ENCODE assay signal across 18 cellular contexts in genomic region chr9:117156150-117156688, GRCh38.
DNase-seq lines count a peak whose midpoint lies in the region; ATAC-seq, FAIRE-seq and TF ChIP-seq lines count a peak whose summit lies in the region.
"Had no signal": no experiment of that assay in that cellular context is flagged by ENCODE, and none has a peak within 500 bp of the region (broad histone marks: within the 10 kb centered on the region; RNA-seq: fewer than 3 reads in every experiment).

No MANE protein-coding gene starts in this region.

- H3K4me3 ChIP-seq in esophagus muscularis mucosa: no peak overlapping the region
- H3K4me3 ChIP-seq: A549, BLaER1 had no signal

- TF ChIP-seq POLR2A in esophagus muscularis mucosa (IDR thresholded peaks at IDR 0.05; ENCODE audit: low read depth) (no peak), GM12892 (IDR thresholded peaks at IDR 0.05; ENCODE audit: low read depth, low read length) (no peak)

- H3K9me3 Mint-ChIP-seq in naive thymus-derived CD8-positive, alpha-beta T cell: peaks cover 0 to 21% (median 2%) of the 10 kb centered on the region in 9 donors

- H3K9me3 ChIP-seq in esophagus muscularis mucosa: no peaks in the 10 kb centered on the region
- H3K9me3 ChIP-seq: A549, BLaER1 had no signal

- no peaks in the 10 kb centered on the region for H3K36me3 Mint-ChIP-seq in naive thymus-derived CD8-positive, alpha-beta T cell
- H3K36me3 Mint-ChIP-seq: CD4-positive, alpha-beta memory T cell had no signal

- no peaks in the 10 kb centered on the region for H3K4me1 ChIP-seq in esophagus muscularis mucosa
- H3K4me1 ChIP-seq: A549 had no signal

- WGBS in esophagus muscularis mucosa: 76% methylated on average over 2 of the region's 2 CpGs

- no peaks in the 10 kb centered on the region for H3K27me3 Mint-ChIP-seq in naive thymus-derived CD8-positive, alpha-beta T cell
- H3K27me3 Mint-ChIP-seq: CD4-positive, alpha-beta memory T cell; T-helper 17 cell had no signal

- FAIRE-seq in GM12892 (lab: Jason Lieb, UNC): no peak
- FAIRE-seq: A549, H54, HepG2, RCC 7860 had no signal

- no peaks in the 10 kb centered on the region for H3K27me3 ChIP-seq in esophagus muscularis mucosa
- H3K27me3 ChIP-seq: BLaER1 had no signal

- ATAC-seq in naive thymus-derived CD8-positive, alpha-beta T cell: no peak
- ATAC-seq: A549, HepG2, Right ventricle myocardium inferior, T-helper 17 cell had no signal

- TF ChIP-seq EP300 in esophagus muscularis mucosa (IDR thresholded peaks at IDR 0.05): no peak

- no peaks in the 10 kb centered on the region for H3K4me1 Mint-ChIP-seq in naive thymus-derived CD8-positive, alpha-beta T cell
- H3K4me1 Mint-ChIP-seq: CD4-positive, alpha-beta memory T cell; T-helper 17 cell had no signal

- TF ChIP-seq CTCF in esophagus muscularis mucosa (IDR thresholded peaks at IDR 0.05): no peak

- intact Hi-C loops in esophagus muscularis mucosa (cut with DNase I): no loop called here

- H3K4me3 Mint-ChIP-seq in naive thymus-derived CD8-positive, alpha-beta T cell: no peak overlapping the region
- H3K4me3 Mint-ChIP-seq: CD4-positive, alpha-beta memory T cell; T-helper 17 cell had no signal

- POLR2A ChIA-PET in naive thymus-derived CD8-positive, alpha-beta T cell (lab: Charles Lee): no interaction called here

- DNase-seq in DMS 273 (lab: John Stamatoyannopoulos, UW; ENCODE audit: unreplicated experiment) (peak; percentile 50), NCI-H1694 (lab: John Stamatoyannopoulos, UW) (peak; percentile 13), NCI-H446 treated with DMSO at 0.1 percent for 48 hours (lab: John Stamatoyannopoulos, UW) (peak; percentile 74), esophagus muscularis mucosa (ENCODE audit: extremely low spot score) (peak; percentile 53), GM12892 (ENCODE audit: insufficient read length) (no peak), GM19238 (ENCODE audit: insufficient read length, low spot score) (no peak)
- no peak for DNase-seq in naive thymus-derived CD8-positive, alpha-beta T cell
- DNase-seq: CD4-positive, alpha-beta memory T cell; KBM-7; MV-4-11; NCI-H2029 treated with DMSO at 0.1 percent for 48 hours; T-helper 17 cell had no signal

- no peaks in the 10 kb centered on the region for H3K36me3 ChIP-seq in esophagus muscularis mucosa
- H3K36me3 ChIP-seq: BLaER1 had no signal

- H3K27ac ChIP-seq in esophagus muscularis mucosa (replicated peaks in 1 of 4): no peak overlapping the region
- H3K27ac ChIP-seq: A549, BLaER1 had no signal

- H3K27ac Mint-ChIP-seq in naive thymus-derived CD8-positive, alpha-beta T cell: no peak overlapping the region
- H3K27ac Mint-ChIP-seq: CD4-positive, alpha-beta memory T cell; T-helper 17 cell had no signal

Comparison
In these comparisons a context has a peak if more than half of its experiments do, and no peak if none do; other contexts are left out.
1. DNase-seq: peak in DMS 273 (single experiment), NCI-H1694 (single experiment), NCI-H446 treated with DMSO at 0.1 percent for 48 hours (single experiment) and esophagus muscularis mucosa (single experiment); none in GM12892 (single experiment), GM19238 (single experiment) and naive thymus-derived CD8-positive, alpha-beta T cell (0 of 10).